ENCODE assay signal across 8 cellular contexts in the genomic region with DNA sequence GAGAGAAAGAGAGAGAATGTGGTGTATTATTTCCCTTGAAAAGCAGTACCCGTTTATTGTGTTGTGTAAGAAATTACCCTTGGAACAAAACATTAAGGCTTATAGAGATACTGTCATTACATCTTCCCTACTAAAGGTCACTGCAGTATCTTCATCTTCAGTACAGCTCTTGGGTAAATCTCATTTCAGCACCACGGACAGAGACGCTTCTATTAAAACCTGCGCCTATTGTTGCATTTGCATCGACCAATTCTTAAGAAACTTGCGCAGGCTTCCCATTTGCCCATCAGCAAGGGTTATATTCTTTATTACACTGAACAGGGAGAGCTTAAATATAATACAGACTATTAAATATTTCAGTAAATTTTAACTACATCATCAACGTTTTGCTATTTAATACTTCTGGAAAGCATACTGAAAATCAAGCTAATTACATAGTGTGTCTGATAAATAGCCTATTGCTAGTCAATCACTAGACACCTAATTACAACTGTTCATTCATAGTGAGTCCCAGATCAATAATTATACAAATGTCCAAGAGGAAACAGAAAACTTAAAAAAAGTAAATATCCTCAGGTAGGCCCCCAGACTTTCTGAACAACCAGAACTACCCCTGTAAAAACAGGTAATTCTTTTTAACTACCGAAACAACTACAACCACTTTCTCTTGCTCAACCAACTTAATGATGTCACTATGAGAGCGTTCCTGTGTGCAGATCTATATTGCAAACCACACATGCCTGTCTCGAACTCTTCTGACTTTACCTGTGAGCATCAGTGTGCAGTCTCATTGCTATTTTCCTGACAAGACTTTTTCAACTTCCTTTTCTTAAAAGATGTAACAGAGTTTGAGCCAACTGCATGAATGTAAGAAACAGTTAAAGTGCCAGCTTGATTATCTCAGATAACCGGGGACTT.
DNase-seq lines count a peak whose midpoint lies in the region; ATAC-seq and TF ChIP-seq lines count a peak whose summit lies in the region.

No MANE protein-coding gene starts in this region.

- H3K36me3 Mint-ChIP-seq in stimulated activated memory B cell treated with anti-CD40 and anti-IgM and Interleukin-4, amounts not matched to agents 10 μg/mL and 1 μg/mL and 100 μg/mL, for 72 hours, result no peaks in the 10 kb centered on the region

- H3K4me3 ChIP-seq in ACC112 (ENCODE audit: low read depth, low read length) (peak overlapping the region; percentile 95), H7 (ENCODE audit: insufficient read depth, low read depth, low read length) (no peak overlapping the region)

- H3K27ac ChIP-seq in ACC112 (ENCODE audit: low read depth, low read length), result no peak overlapping the region

- TF ChIP-seq CTCF in omental fat pad (IDR thresholded peaks at IDR 0.05), result no peak

- H3K4me3 Mint-ChIP-seq in stimulated activated memory B cell treated with anti-CD40 and anti-IgM and Interleukin-4, amounts not matched to agents 10 μg/mL and 1 μg/mL and 100 μg/mL, for 72 hours, result no peak overlapping the region

- intact Hi-C loops in posterior vena cava (cut with DNase I), result no loop called here

- peaks cover 6% of the 10 kb centered on the region for H3K4me1 ChIP-seq in ACC112 (ENCODE audit: control insufficient read depth, insufficient read depth, low read length, unreplicated experiment)

- H3K27me3 Mint-ChIP-seq in stimulated activated memory B cell treated with anti-CD40 and anti-IgM and Interleukin-4, amounts not matched to agents 10 μg/mL and 1 μg/mL and 100 μg/mL, for 72 hours, result peaks cover 48% of the 10 kb centered on the region

- in situ Hi-C loops in SK-MEL-5 (cut with HindIII; ENCODE audit: low pct_unique_long_range_greater_than_20kb, low sequenced_read_pairs), result no loop called here

- H3K79me2 ChIP-seq in ACC112 (ENCODE audit: control insufficient read depth, insufficient read depth, low read length, unreplicated experiment), result peaks cover 15% of the 10 kb centered on the region

- H3K4me1 Mint-ChIP-seq in stimulated activated memory B cell treated with anti-CD40 and anti-IgM and Interleukin-4, amounts not matched to agents 10 μg/mL and 1 μg/mL and 100 μg/mL, for 72 hours, result peaks cover 8% of the 10 kb centered on the region

- no peaks in the 10 kb centered on the region for H3K27me3 ChIP-seq in ACC112 (ENCODE audit: insufficient read depth, low read length)
- H3K27me3 ChIP-seq in H7 (ENCODE audit: control insufficient read depth, insufficient read depth, low read length), result peaks cover 45% of the 10 kb centered on the region

- H3K36me3 ChIP-seq in ACC112 (ENCODE audit: insufficient read depth, low read length), result no peaks in the 10 kb centered on the region
- no peaks in the 10 kb centered on the region for H3K36me3 ChIP-seq in H7 (replicated peaks; ENCODE audit: control insufficient read depth, insufficient read depth, low read length)

- H2AFZ ChIP-seq in ACC112 (ENCODE audit: low read length, unreplicated experiment), result no peak overlapping the region

- DNase-seq in H7 (peak; percentile 57), SK-MEL-5 (ENCODE audit: low read depth, low spot score) (peak; percentile 9), globus pallidus (ENCODE audit: low spot score) (peak; percentile 22), posterior vena cava (ENCODE audit: low spot score) (no peak), omental fat pad (ENCODE audit: low spot score) (no peak)

- ATAC-seq in stimulated activated memory B cell treated with anti-CD40 and anti-IgM and Interleukin-4, amounts not matched to agents 10 μg/mL and 1 μg/mL and 100 μg/mL, for 72 hours, result no peak
- ATAC-seq in omental fat pad (ENCODE audit: low FRiP score) (no peak), GM18520 (IDR thresholded peaks at IDR 0.05; ENCODE audit: unreplicated experiment) (no peak)

- H3K27ac Mint-ChIP-seq in stimulated activated memory B cell treated with anti-CD40 and anti-IgM and Interleukin-4, amounts not matched to agents 10 μg/mL and 1 μg/mL and 100 μg/mL, for 72 hours, result no peak overlapping the region

- H3K9me3 Mint-ChIP-seq in stimulated activated memory B cell treated with anti-CD40 and anti-IgM and Interleukin-4, amounts not matched to agents 10 μg/mL and 1 μg/mL and 100 μg/mL, for 72 hours, result peaks cover 4% of the 10 kb centered on the region

Comparison
In these comparisons a context has a peak if more than half of its experiments do, and no peak if none do; other contexts are left out.
1. DNase-seq: peak in H7 (single experiment), SK-MEL-5 (single experiment) and globus pallidus (single experiment); none in posterior vena cava (single experiment) and omental fat pad (single experiment).